ENCODE assay signal across 1 cellular context in the genomic region with DNA sequence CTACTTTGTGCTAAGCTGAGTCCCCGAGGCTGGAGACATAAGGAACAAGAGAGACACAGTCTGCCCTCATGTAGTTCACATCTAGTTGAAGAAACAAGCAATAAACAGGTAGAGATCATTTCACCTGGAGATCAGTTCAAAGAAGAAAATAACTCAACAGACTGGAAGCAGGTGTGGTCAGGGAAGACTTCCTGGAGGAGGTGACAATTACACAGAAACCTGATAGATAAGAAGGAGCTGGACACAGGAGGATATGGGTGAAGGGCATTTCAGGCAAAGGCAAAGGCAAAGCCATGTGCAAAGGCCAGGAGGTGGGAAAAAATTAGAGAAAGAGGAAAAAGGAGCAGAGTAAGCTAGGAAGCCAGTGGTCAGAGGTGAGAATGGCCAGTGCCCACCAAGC.
TF ChIP-seq lines count a peak whose summit lies in the region.

No MANE protein-coding gene starts in this region.

TF ChIP-seq in WTC11, 78 proteins besides CTCF, POLR2A, EP300 and RAD21 (continued from another document):
- TF ChIP-seq, protein P1, sequence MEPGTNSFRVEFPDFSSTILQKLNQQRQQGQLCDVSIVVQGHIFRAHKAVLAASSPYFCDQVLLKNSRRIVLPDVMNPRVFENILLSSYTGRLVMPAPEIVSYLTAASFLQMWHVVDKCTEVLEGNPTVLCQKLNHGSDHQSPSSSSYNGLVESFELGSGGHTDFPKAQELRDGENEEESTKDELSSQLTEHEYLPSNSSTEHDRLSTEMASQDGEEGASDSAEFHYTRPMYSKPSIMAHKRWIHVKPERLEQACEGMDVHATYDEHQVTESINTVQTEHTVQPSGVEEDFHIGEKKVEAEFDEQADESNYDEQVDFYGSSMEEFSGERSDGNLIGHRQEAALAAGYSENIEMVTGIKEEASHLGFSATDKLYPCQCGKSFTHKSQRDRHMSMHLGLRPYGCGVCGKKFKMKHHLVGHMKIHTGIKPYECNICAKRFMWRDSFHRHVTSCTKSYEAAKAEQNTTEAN (CRISPR knock-in tag; IDR thresholded peaks at IDR 0.05) = no peak
- no peak for TF ChIP-seq CBFB (CRISPR knock-in tag; IDR thresholded peaks at IDR 0.05; ENCODE audit: low read depth)
- TF ChIP-seq, protein P2, sequence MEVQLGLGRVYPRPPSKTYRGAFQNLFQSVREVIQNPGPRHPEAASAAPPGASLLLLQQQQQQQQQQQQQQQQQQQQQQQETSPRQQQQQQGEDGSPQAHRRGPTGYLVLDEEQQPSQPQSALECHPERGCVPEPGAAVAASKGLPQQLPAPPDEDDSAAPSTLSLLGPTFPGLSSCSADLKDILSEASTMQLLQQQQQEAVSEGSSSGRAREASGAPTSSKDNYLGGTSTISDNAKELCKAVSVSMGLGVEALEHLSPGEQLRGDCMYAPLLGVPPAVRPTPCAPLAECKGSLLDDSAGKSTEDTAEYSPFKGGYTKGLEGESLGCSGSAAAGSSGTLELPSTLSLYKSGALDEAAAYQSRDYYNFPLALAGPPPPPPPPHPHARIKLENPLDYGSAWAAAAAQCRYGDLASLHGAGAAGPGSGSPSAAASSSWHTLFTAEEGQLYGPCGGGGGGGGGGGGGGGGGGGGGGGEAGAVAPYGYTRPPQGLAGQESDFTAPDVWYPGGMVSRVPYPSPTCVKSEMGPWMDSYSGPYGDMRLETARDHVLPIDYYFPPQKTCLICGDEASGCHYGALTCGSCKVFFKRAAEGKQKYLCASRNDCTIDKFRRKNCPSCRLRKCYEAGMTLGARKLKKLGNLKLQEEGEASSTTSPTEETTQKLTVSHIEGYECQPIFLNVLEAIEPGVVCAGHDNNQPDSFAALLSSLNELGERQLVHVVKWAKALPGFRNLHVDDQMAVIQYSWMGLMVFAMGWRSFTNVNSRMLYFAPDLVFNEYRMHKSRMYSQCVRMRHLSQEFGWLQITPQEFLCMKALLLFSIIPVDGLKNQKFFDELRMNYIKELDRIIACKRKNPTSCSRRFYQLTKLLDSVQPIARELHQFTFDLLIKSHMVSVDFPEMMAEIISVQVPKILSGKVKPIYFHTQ (CRISPR knock-in tag; IDR thresholded peaks at IDR 0.05) = no peak
- TF ChIP-seq ZBTB21 (CRISPR knock-in tag; IDR thresholded peaks at IDR 0.05; ENCODE audit: borderline replicate concordance) = no peak
- TF ChIP-seq, protein P3, sequence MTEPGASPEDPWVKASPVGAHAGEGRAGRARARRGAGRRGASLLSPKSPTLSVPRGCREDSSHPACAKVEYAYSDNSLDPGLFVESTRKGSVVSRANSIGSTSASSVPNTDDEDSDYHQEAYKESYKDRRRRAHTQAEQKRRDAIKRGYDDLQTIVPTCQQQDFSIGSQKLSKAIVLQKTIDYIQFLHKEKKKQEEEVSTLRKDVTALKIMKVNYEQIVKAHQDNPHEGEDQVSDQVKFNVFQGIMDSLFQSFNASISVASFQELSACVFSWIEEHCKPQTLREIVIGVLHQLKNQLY (CRISPR knock-in tag; IDR thresholded peaks at IDR 0.05) = no peak
- TF ChIP-seq, protein P4, sequence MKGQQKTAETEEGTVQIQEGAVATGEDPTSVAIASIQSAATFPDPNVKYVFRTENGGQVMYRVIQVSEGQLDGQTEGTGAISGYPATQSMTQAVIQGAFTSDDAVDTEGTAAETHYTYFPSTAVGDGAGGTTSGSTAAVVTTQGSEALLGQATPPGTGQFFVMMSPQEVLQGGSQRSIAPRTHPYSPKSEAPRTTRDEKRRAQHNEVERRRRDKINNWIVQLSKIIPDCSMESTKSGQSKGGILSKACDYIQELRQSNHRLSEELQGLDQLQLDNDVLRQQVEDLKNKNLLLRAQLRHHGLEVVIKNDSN (CRISPR knock-in tag; IDR thresholded peaks at IDR 0.05) = no peak
- no peak for TF ChIP-seq NR1H2 (CRISPR knock-in tag; IDR thresholded peaks at IDR 0.05)
- TF ChIP-seq, protein P5, sequence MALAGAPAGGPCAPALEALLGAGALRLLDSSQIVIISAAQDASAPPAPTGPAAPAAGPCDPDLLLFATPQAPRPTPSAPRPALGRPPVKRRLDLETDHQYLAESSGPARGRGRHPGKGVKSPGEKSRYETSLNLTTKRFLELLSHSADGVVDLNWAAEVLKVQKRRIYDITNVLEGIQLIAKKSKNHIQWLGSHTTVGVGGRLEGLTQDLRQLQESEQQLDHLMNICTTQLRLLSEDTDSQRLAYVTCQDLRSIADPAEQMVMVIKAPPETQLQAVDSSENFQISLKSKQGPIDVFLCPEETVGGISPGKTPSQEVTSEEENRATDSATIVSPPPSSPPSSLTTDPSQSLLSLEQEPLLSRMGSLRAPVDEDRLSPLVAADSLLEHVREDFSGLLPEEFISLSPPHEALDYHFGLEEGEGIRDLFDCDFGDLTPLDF (CRISPR knock-in tag; IDR thresholded peaks at IDR 0.05) = no peak
